In the genomic region with DNA sequence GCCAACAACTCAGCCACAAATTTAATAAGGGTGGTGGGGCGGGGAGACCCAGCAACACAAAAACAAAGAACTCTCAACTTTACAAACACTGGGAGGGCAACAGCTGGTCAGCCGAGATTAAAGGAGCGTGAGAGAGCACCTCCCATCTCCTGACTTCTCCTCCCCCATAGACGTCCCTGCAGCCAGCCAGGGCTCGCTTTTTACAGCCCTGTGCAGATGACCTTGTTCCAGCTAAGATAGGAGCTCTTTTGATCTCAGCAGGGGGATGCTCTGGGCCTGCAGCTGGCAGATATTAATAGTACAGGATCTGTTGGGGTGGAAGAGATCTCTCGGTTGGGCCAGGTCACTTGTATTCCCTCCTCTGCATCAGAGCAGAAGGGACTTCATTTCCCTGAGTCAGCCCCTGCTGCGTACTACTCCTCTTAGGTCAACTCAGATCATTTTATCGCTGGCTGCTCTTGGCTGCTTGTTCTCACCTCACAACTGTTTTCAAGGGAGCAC, we compare ENCODE assay signal across 11 cellular contexts.
A peak's percentile ranks its signal among the peaks of the same experiment; 100 is the strongest.
DNase-seq lines count a peak whose midpoint lies in the region; TF ChIP-seq lines count a peak whose summit lies in the region.
"Had no signal": no experiment of that assay in that cellular context is flagged by ENCODE, and none has a peak within 500 bp of the region (broad histone marks: within the 10 kb centered on the region; RNA-seq: fewer than 3 reads in every experiment).

No MANE protein-coding gene starts in this region.

- CTCF ChIA-PET in activated naive CD4-positive, alpha-beta T cell treated with anti-CD3 and anti-CD28 coated beads for 36 hours (lab: Charles Lee) = interaction anchor here (0.7 kb wide), 1 partner anchor 211 kb away, joined by 4 read pairs; no protein-coding TSS in a partner anchor

- peak overlapping the region; percentile 25 for H3K27ac Mint-ChIP-seq in activated naive CD4-positive, alpha-beta T cell treated with anti-CD3 and anti-CD28 coated beads, Interleukin-2, amount 50 U/mL, for 24 hours
- H3K27ac Mint-ChIP-seq in activated naive CD4-positive, alpha-beta T cell treated with anti-CD3 and anti-CD28 coated beads for 36 hours = no peak overlapping the region

- H3K27me3 ChIP-seq in vagina = no peaks in the 10 kb centered on the region

- peaks cover 59% of the 10 kb centered on the region for H3K4me1 Mint-ChIP-seq in activated naive CD4-positive, alpha-beta T cell treated with anti-CD3 and anti-CD28 coated beads, Interleukin-2, amount 50 U/mL, for 24 hours
- peaks cover 40% of the 10 kb centered on the region for H3K4me1 Mint-ChIP-seq in activated naive CD4-positive, alpha-beta T cell treated with anti-CD3 and anti-CD28 coated beads for 36 hours (ENCODE audit: low read depth)

- no peak for TF ChIP-seq CTCF in vagina (IDR thresholded peaks at IDR 0.05)

- no peak for DNase-seq in activated naive CD4-positive, alpha-beta T cell treated with anti-CD3 and anti-CD28 coated beads for 36 hours
- peak; percentile 30 for DNase-seq in astrocyte of the hippocampus (ENCODE audit: low read depth, low spot score)
- no peak for DNase-seq in vagina (ENCODE audit: extremely low spot score in 2 of 2)
- DNase-seq in NOMO-1 treated with DMSO at 0.1 percent for 48 hours (lab: John Stamatoyannopoulos, UW; ENCODE audit: unreplicated experiment) = no peak
- DNase-seq in AML-193 (lab: John Stamatoyannopoulos, UW) = no peak
- DNase-seq in activated CD4-positive, alpha-beta T cell treated with anti-CD3 and anti-CD28 coated beads for 4 hours = no peak
- DNase-seq: foreskin melanocyte, MV-4-11, RPMI8226 had no signal

- H3K36me3 ChIP-seq in mesodermal cell (ENCODE audit: control insufficient read depth, insufficient read depth, low read length) = no peaks in the 10 kb centered on the region
- H3K36me3 ChIP-seq in vagina = no peaks in the 10 kb centered on the region

- WGBS in mesodermal cell (ENCODE audit: insufficient coverage in 2 of 2), 2 experiments = 41 to 57% methylated on average over 6 to 7 of the region's 8 CpGs

- H3K9me3 ChIP-seq in mesodermal cell (ENCODE audit: control insufficient read depth, low read length) (peaks cover 8% of the 10 kb centered on the region), vagina (no peaks in the 10 kb centered on the region)

- H3K4me3 ChIP-seq in mesodermal cell (ENCODE audit: extremely low read depth, insufficient read depth, low read length, poor library complexity, severe bottlenecking) (no peak overlapping the region), vagina (no peak overlapping the region)

- TF ChIP-seq POLR2A in vagina (IDR thresholded peaks at IDR 0.05) = no peak

- H3K4me1 ChIP-seq in mesodermal cell (ENCODE audit: control insufficient read depth, insufficient read depth, low read length, poor library complexity, severe bottlenecking) (peaks cover 24% of the 10 kb centered on the region), vagina (peaks cover 63% of the 10 kb centered on the region)

- H3K36me3 Mint-ChIP-seq in activated naive CD4-positive, alpha-beta T cell treated with anti-CD3 and anti-CD28 coated beads, Interleukin-2, amount 50 U/mL, for 24 hours = peaks cover 3% of the 10 kb centered on the region
- no peaks in the 10 kb centered on the region for H3K36me3 Mint-ChIP-seq in activated naive CD4-positive, alpha-beta T cell treated with anti-CD3 and anti-CD28 coated beads for 36 hours (ENCODE audit: low read depth)

- peak overlapping the region; percentile 60 for H3K27ac ChIP-seq in mesodermal cell (ENCODE audit: low read depth, low read length, severe bottlenecking)
- peak overlapping the region; percentile 70 for H3K27ac ChIP-seq in vagina

- no peak overlapping the region for H3K4me3 Mint-ChIP-seq in activated naive CD4-positive, alpha-beta T cell treated with anti-CD3 and anti-CD28 coated beads, Interleukin-2, amount 50 U/mL, for 24 hours
- H3K4me3 Mint-ChIP-seq in activated naive CD4-positive, alpha-beta T cell treated with anti-CD3 and anti-CD28 coated beads for 36 hours = no peak overlapping the region

- H3K27me3 Mint-ChIP-seq in activated naive CD4-positive, alpha-beta T cell treated with anti-CD3 and anti-CD28 coated beads, Interleukin-2, amount 50 U/mL, for 24 hours = no peaks in the 10 kb centered on the region
- no peaks in the 10 kb centered on the region for H3K27me3 Mint-ChIP-seq in activated naive CD4-positive, alpha-beta T cell treated with anti-CD3 and anti-CD28 coated beads for 36 hours (ENCODE audit: low read depth)

- H3K9me3 Mint-ChIP-seq in activated naive CD4-positive, alpha-beta T cell treated with anti-CD3 and anti-CD28 coated beads, Interleukin-2, amount 50 U/mL, for 24 hours = no peaks in the 10 kb centered on the region
- no peaks in the 10 kb centered on the region for H3K9me3 Mint-ChIP-seq in activated naive CD4-positive, alpha-beta T cell treated with anti-CD3 and anti-CD28 coated beads for 36 hours

- intact Hi-C loops in activated naive CD4-positive, alpha-beta T cell treated with anti-CD3 and anti-CD28 coated beads for 36 hours (cut with micrococcal nuclease) = no loop called here
- intact Hi-C loops in vagina (cut with DNase I) = no loop called here
